ENCODE assay signal across 35 cellular contexts in the genomic region with DNA sequence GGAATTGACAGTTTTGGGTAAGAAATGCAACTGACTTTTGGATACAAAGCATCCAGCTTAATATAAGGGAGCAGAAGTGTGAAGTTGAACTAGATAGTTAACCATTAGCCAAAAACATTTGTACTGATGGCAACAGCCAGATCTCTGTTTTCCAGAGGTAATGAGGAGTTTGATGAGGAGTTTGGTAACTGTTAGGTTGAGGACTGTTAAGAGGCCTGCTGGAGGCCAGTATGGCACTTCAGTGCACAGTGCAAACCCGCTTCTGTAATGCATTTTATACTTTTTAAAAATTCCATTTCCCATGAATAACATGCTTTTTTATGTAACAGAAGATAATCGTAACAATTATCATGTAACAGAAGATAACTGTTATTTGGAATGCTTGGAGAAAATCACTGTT.
"Had no signal": no experiment of that assay in that cellular context is flagged by ENCODE, and none has a peak within 500 bp of the region (broad histone marks: within the 10 kb centered on the region; RNA-seq: fewer than 3 reads in every experiment).

No MANE protein-coding gene starts in this region.

- H3K27ac ChIP-seq: ascending aorta, body of pancreas, breast epithelium, Peyer's patch, RWPE1, VCaP had no signal

- H3K27me3 ChIP-seq: ascending aorta, body of pancreas, Peyer's patch had no signal

- H3K4me3 ChIP-seq: ascending aorta, body of pancreas, breast epithelium, Peyer's patch had no signal

- H3K9me3 ChIP-seq: ascending aorta, body of pancreas, breast epithelium, Peyer's patch had no signal

- H3K4me1 ChIP-seq: ascending aorta, breast epithelium, Peyer's patch had no signal

- DNase-seq: activated CD4-positive, alpha-beta memory T cell treated with anti-CD3 and anti-CD28 coated beads, Interleukin-2, amount 10 ng/mL, durations not matched to agents 7 days and 5 days; activated CD4-positive, alpha-beta T cell treated with anti-CD3 and anti-CD28 coated beads for 1 hour; activated CD4-positive, alpha-beta T cell treated with anti-CD3 and anti-CD28 coated beads for 48 hours; activated CD4-positive, CD25-positive, alpha-beta regulatory T cell; activated CD8-positive, alpha-beta memory T cell treated with anti-CD3 and anti-CD28 coated beads for 24 hours; activated effector memory CD4-positive, alpha-beta T cell treated with anti-CD3 and anti-CD28 coated beads, Interleukin-2, amount 50 U/mL, for 16 hours; activated naive CD4-positive, alpha-beta T cell; activated naive CD4-positive, alpha-beta T cell treated with anti-CD3 and anti-CD28 coated beads, Interleukin-2, amount 50 U/mL, for 16 hours; activated naive CD8-positive, alpha-beta T cell treated with anti-CD3 and anti-CD28 coated beads, Interleukin-2, amount 10 ng/mL, durations not matched to agents 7 days and 5 days; activated T-cell treated with anti-CD3 and anti-CD28 coated beads, Interleukin-2, amount 50 U/mL, for 1 hour; activated T-cell treated with anti-CD3 and anti-CD28 coated beads, Interleukin-2, amount 50 U/mL, for 72 hours; amygdala; body of pancreas; cerebellar nuclear complex; Karpas-422; NCI-H1105; NCI-H1417 treated with DMSO at 0.1 percent for 48 hours; NCI-H187 treated with DMSO at 0.1 percent for 48 hours; NCI-H2081 treated with DMSO at 0.1 percent for 48 hours; NCI-H226; NCI-H446 treated with DMSO at 0.1 percent for 48 hours; NCI-H524 treated with DMSO at 0.1 percent for 48 hours; NK-92 treated with Interleukin-12 subunit alpha and Interleukin-12 subunit beta, amount 100 ng/mL, for 24 hours; Peyer's patch; SIG-M5; T-cell; T-helper 17 cell had no signal

- ATAC-seq: activated T-cell treated with anti-CD3 and anti-CD28 coated beads, Interleukin-2, amount 50 U/mL, for 72 hours; activated T-helper 17 cell treated with anti-CD3 and anti-CD28 coated beads, Interleukin-2, amount 50 U/mL, for 72 hours; body of pancreas; PC-3; Right ventricle myocardium inferior; SK-N-SH treated with all-trans-retinoic acid at 6 μM for 48 hours; T-cell; T-helper 17 cell had no signal

- H3K36me3 ChIP-seq: ascending aorta, breast epithelium, Peyer's patch had no signal
